4 cellular contexts compared by ENCODE assay signal in genomic region chr18:60812921-60813320, GRCh38.
"Had no signal": no experiment of that assay in that cellular context is flagged by ENCODE, and none has a peak within 500 bp of the region (broad histone marks: within the 10 kb centered on the region; RNA-seq: fewer than 3 reads in every experiment).

No MANE protein-coding gene starts in this region.

- DNase-seq: GM23248, H9, HCEC 1CT, IMR-90 had no signal

- H3K4me3 ChIP-seq: GM23248 had no signal

- H3K27ac Mint-ChIP-seq: H9 had no signal

- H3K9ac ChIP-seq: GM23248 had no signal

- H3K4me3 Mint-ChIP-seq: H9 had no signal
